Comparison of ENCODE assay signal across 14 cellular contexts in the genomic region with DNA sequence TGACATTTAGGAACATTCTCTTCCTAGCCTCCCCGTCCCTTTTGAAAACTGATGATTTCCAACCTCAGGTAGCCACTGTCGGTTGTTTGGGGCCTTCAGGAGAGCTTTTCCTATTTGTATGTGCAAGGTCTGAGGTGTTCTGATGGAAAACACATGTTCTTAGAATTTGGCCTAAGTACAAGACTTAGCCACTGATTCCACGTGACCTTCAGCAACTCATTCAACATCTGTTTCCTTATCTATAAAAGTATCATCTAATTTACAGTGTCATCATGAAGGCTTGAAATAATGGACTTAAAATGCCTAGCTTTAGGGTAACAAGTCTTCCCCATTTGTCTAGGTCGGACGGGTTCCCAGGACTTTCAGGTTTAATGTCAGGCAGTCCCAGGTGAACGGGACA.
DNase-seq lines count a peak whose midpoint lies in the region; ATAC-seq and TF ChIP-seq lines count a peak whose summit lies in the region.
"Had no signal": no experiment of that assay in that cellular context is flagged by ENCODE, and none has a peak within 500 bp of the region (broad histone marks: within the 10 kb centered on the region; RNA-seq: fewer than 3 reads in every experiment).

No MANE protein-coding gene starts in this region.

- no peaks in the 10 kb centered on the region for H3K36me3 Mint-ChIP-seq in activated CD4-positive, alpha-beta T cell treated with anti-CD3 and anti-CD28 coated beads for 36 hours (ENCODE audit: low read depth)
- H3K36me3 Mint-ChIP-seq: CD4-positive, alpha-beta memory T cell had no signal

- H3K4ac ChIP-seq in mesendoderm (ENCODE audit: low read depth, low read length), result no peak overlapping the region

- H2BK120ac ChIP-seq in mesendoderm (ENCODE audit: low read depth, low read length), result no peak overlapping the region

- H4K20me1 ChIP-seq in SK-N-SH (ENCODE audit: insufficient read depth), result no peaks in the 10 kb centered on the region
- H4K20me1 ChIP-seq in OCI-LY7 (ENCODE audit: insufficient read depth, low read length), result no peaks in the 10 kb centered on the region

- no peak overlapping the region for H4K5ac ChIP-seq in mesendoderm (ENCODE audit: low read length)

- H2AK5ac ChIP-seq in mesendoderm (ENCODE audit: low read length), result no peak overlapping the region

- no peak overlapping the region for H3K4me2 ChIP-seq in SK-N-SH
- H3K4me2 ChIP-seq in OCI-LY7 (ENCODE audit: low read length), result no peak overlapping the region
- H3K4me2 ChIP-seq in mesendoderm (ENCODE audit: low read length), result no peak overlapping the region

- no peaks in the 10 kb centered on the region for H3K79me1 ChIP-seq in mesendoderm (ENCODE audit: low read length)

- no peak overlapping the region for H3K4me3 Mint-ChIP-seq in activated CD4-positive, alpha-beta T cell treated with anti-CD3 and anti-CD28 coated beads for 36 hours
- H3K4me3 Mint-ChIP-seq: CD4-positive, alpha-beta memory T cell; H9 had no signal

- H3K27me3 Mint-ChIP-seq in activated CD4-positive, alpha-beta T cell treated with anti-CD3 and anti-CD28 coated beads for 36 hours, result peaks cover 2% of the 10 kb centered on the region

- no peak for TF ChIP-seq POLR2A in vagina (IDR thresholded peaks at IDR 0.05)

- CTCF ChIA-PET in SK-N-SH (lab: Yijun Ruan, JAX), result interaction anchor here (0.9 to 5.5 kb wide), 8 partner anchors 9 to 260 kb away, joined by 3 to 25 read pairs (median 4); a partner anchor contains a TSS
- CTCF ChIA-PET in OCI-LY7 (lab: Charles Lee; ENCODE audit: unreplicated experiment), result no interaction called here
- CTCF ChIA-PET in activated CD4-positive, alpha-beta T cell treated with anti-CD3 and anti-CD28 coated beads for 36 hours (lab: Charles Lee), result no interaction called here

- no peak overlapping the region for H3K9ac ChIP-seq in SK-N-SH
- H3K9ac ChIP-seq in mesendoderm (ENCODE audit: low read length), result no peak overlapping the region

- no peaks in the 10 kb centered on the region for H3K36me3 ChIP-seq in SK-N-SH (replicated peaks in 1 of 2; ENCODE audit: control insufficient read depth in 1 of 2, insufficient read depth in 2 of 2, low read length in 1 of 2)
- H3K36me3 ChIP-seq in vagina, result no peaks in the 10 kb centered on the region
- H3K36me3 ChIP-seq in OCI-LY7 (ENCODE audit: insufficient read depth, low read length), result no peaks in the 10 kb centered on the region
- H3K36me3 ChIP-seq in mesendoderm (ENCODE audit: control insufficient read depth, insufficient read depth, low read length), result no peaks in the 10 kb centered on the region
- H3K36me3 ChIP-seq: BE2C had no signal

- peak; percentile 62 to 92; a peak in 3 of 4 replicates for TF ChIP-seq EP300 in SK-N-SH (IDR thresholded peaks at IDR 0.05; ENCODE audit: borderline replicate concordance in 1 of 2, low read depth in 1 of 2, low read length in 1 of 2)

- no peaks in the 10 kb centered on the region for H3K9me3 Mint-ChIP-seq in activated CD4-positive, alpha-beta T cell treated with anti-CD3 and anti-CD28 coated beads for 36 hours (ENCODE audit: low read depth)
- H3K9me3 Mint-ChIP-seq: H9 had no signal

- 61% methylated on average over 6 of the region's 6 CpGs for WGBS in SK-N-SH (ENCODE audit: low lambda C conversion rate)
- no CpG with 5 or more reads among the region's 6 CpGs for WGBS in mesendoderm (ENCODE audit: extremely low coverage, insufficient coverage, low lambda C conversion rate)

- no peaks in the 10 kb centered on the region for H3K79me2 ChIP-seq in SK-N-SH (ENCODE audit: insufficient read depth)
- H3K79me2 ChIP-seq in OCI-LY7 (ENCODE audit: insufficient read depth, low read depth, low read length), result no peaks in the 10 kb centered on the region
- H3K79me2 ChIP-seq in mesendoderm (ENCODE audit: control insufficient read depth, insufficient read depth, low read length), result no peaks in the 10 kb centered on the region

- H3K9me2 ChIP-seq in SK-N-SH (no peaks in the 10 kb centered on the region), OCI-LY7 (ENCODE audit: insufficient read depth, low read length) (no peaks in the 10 kb centered on the region)

- TF ChIP-seq CTCF in SK-N-SH (IDR thresholded peaks at IDR 0.05), result no peak
- TF ChIP-seq CTCF in fibroblast of villous mesenchyme (IDR thresholded peaks at IDR 0.05; ENCODE audit: insufficient read depth, low read depth, low read length), result no peak
- no peak for TF ChIP-seq CTCF in vagina (IDR thresholded peaks at IDR 0.05)
- TF ChIP-seq CTCF in OCI-LY7 (conservative IDR thresholded peaks at IDR 0.05; ENCODE audit: low read length), result no peak

- no peak overlapping the region for H2AFZ ChIP-seq in SK-N-SH (ENCODE audit: low read depth)
- H2AFZ ChIP-seq in OCI-LY7 (ENCODE audit: low read length), result no peak overlapping the region

- no peak overlapping the region for H3K27ac Mint-ChIP-seq in activated CD4-positive, alpha-beta T cell treated with anti-CD3 and anti-CD28 coated beads for 36 hours
- H3K27ac Mint-ChIP-seq: CD4-positive, alpha-beta memory T cell; H9 had no signal

- H3K27me3 ChIP-seq in SK-N-SH (ENCODE audit: insufficient read depth) (no peaks in the 10 kb centered on the region), vagina (no peaks in the 10 kb centered on the region), mesendoderm (ENCODE audit: insufficient read depth, low read length, poor library complexity) (no peaks in the 10 kb centered on the region)
- H3K27me3 ChIP-seq: BE2C had no signal

- H3K27ac ChIP-seq in SK-N-SH (ENCODE audit: low read depth in 2 of 2, low read length in 1 of 2), result peak overlapping the region in 1 of 2 experiments; percentile 62; a peak in 2 of 4 replicates
- H3K27ac ChIP-seq in vagina, result no peak overlapping the region
- H3K27ac ChIP-seq in OCI-LY7 (ENCODE audit: low read depth, low read length, poor library complexity, severe bottlenecking), result no peak overlapping the region
- H3K27ac ChIP-seq in mesendoderm (ENCODE audit: low read depth, low read length), result no peak overlapping the region
- H3K27ac ChIP-seq: C4-2B had no signal

- no peaks in the 10 kb centered on the region for H3K4me1 Mint-ChIP-seq in activated CD4-positive, alpha-beta T cell treated with anti-CD3 and anti-CD28 coated beads for 36 hours
- H3K4me1 Mint-ChIP-seq: CD4-positive, alpha-beta memory T cell had no signal

- H3K4me1 ChIP-seq in SK-N-SH (ENCODE audit: control insufficient read depth in 1 of 2, insufficient read depth in 2 of 2, low read depth in 1 of 2, low read length in 1 of 2) (peaks cover 15 to 59% of the 10 kb centered on the region in 2 experiments), vagina (peaks cover 6% of the 10 kb centered on the region), OCI-LY7 (ENCODE audit: insufficient read depth, low read length, poor library complexity, severe bottlenecking) (no peaks in the 10 kb centered on the region), mesendoderm (ENCODE audit: control insufficient read depth, low read depth, low read length) (peaks cover 8% of the 10 kb centered on the region)

- BruUV-seq in OCI-LY7 (replicated peaks; lab: Mats Ljungman, UMichigan), result no TSS peak

- POLR2A ChIA-PET in SK-N-SH (lab: Yijun Ruan, JAX), result interaction anchor here (0.7 to 1.5 kb wide), 4 partner anchors 10 to 64 kb away, joined by 3 to 5 read pairs (median 3); no protein-coding TSS in a partner anchor
- POLR2A ChIA-PET in OCI-LY7 (lab: Charles Lee), result interaction anchor here (0.7 kb wide), 2 partner anchors 18 to 1929 kb away, joined by 3 to 4 read pairs; no protein-coding TSS in a partner anchor
- POLR2A ChIA-PET in activated CD4-positive, alpha-beta T cell treated with anti-CD3 and anti-CD28 coated beads for 36 hours (lab: Charles Lee), result no interaction called here

- no peak overlapping the region for H2BK15ac ChIP-seq in mesendoderm (replicated peaks; ENCODE audit: low read depth)

- peak; percentile 43 for TF ChIP-seq RAD21 in SK-N-SH (IDR thresholded peaks at IDR 0.05; ENCODE audit: low read length)

- H3F3A ChIP-seq in SK-N-SH (replicated peaks; ENCODE audit: insufficient read depth), result no peaks in the 10 kb centered on the region

- DNase-seq in OCI-M1 (lab: John Stamatoyannopoulos, UW) (peak; percentile 1), SK-N-SH (peak; percentile 77), fibroblast of villous mesenchyme (ENCODE audit: low read depth) (peak; percentile 57), vagina (ENCODE audit: extremely low spot score in 2 of 2) (no peak), OCI-LY7 (ENCODE audit: low spot score) (no peak), mesendoderm (no peak)
- DNase-seq in activated CD4-positive, alpha-beta T cell treated with anti-CD3 and anti-CD28 coated beads for 36 hours, result no peak
- DNase-seq: BE2C; CD4-positive, alpha-beta memory T cell; DMS79; GOT3; H9; IMR-90 had no signal

- no peak overlapping the region for H4K8ac ChIP-seq in mesendoderm (ENCODE audit: low read depth, low read length)

- no peaks in the 10 kb centered on the region for H3K9me3 ChIP-seq in SK-N-SH
- H3K9me3 ChIP-seq in vagina, result no peaks in the 10 kb centered on the region
- H3K9me3 ChIP-seq in OCI-LY7 (ENCODE audit: low read length), result no peaks in the 10 kb centered on the region
- H3K9me3 ChIP-seq: BE2C had no signal

- no peak overlapping the region for H3K18ac ChIP-seq in mesendoderm (ENCODE audit: low read length)

- H3K4me3 ChIP-seq in SK-N-SH (ENCODE audit: low read depth in 2 of 2, low read length in 1 of 2) (no peak overlapping the region), fibroblast of villous mesenchyme (ENCODE audit: low read depth, low read length) (no peak overlapping the region), vagina (no peak overlapping the region), OCI-LY7 (ENCODE audit: low read depth, low read length, poor library complexity, severe bottlenecking) (no peak overlapping the region), mesendoderm (ENCODE audit: low read length) (no peak overlapping the region)

- intact Hi-C loops in vagina (cut with DNase I) (no loop called here), OCI-LY7 (cut with micrococcal nuclease; ENCODE audit: unreplicated experiment) (no loop called here)
- intact Hi-C loops in activated CD4-positive, alpha-beta T cell treated with anti-CD3 and anti-CD28 coated beads for 36 hours (cut with DNase I, micrococcal nuclease), result no loop called here

- no peak overlapping the region for H3K23ac ChIP-seq in mesendoderm (ENCODE audit: low read length)

- H3K56ac ChIP-seq in mesendoderm (ENCODE audit: low read length), result no peak overlapping the region

- no peak overlapping the region for H2BK5ac ChIP-seq in mesendoderm (ENCODE audit: low read length)

- ATAC-seq in activated CD4-positive, alpha-beta T cell treated with anti-CD3 and anti-CD28 coated beads for 36 hours, result no peak

TF ChIP-seq in SK-N-SH, 30 proteins besides CTCF, POLR2A, EP300 and RAD21 (continues in another document):
- TF ChIP-seq GATA2 (CRISPR knock-in tag; IDR thresholded peaks at IDR 0.05) (peak; percentile 91), RFX5 (IDR thresholded peaks at IDR 0.05; ENCODE audit: low read length) (no peak)

Comparison
In these comparisons a context has a peak if more than half of its experiments do, and no peak if none do; other contexts are left out.
1. DNase-seq: peak in OCI-M1 (single experiment), SK-N-SH (single experiment) and fibroblast of villous mesenchyme (single experiment); none in vagina (0 of 2), OCI-LY7 (single experiment), activated CD4-positive, alpha-beta T cell treated with anti-CD3 and anti-CD28 coated beads for 36 hours (single experiment) and mesendoderm (single experiment).